9 cellular contexts compared by ENCODE assay signal in the genomic region with DNA sequence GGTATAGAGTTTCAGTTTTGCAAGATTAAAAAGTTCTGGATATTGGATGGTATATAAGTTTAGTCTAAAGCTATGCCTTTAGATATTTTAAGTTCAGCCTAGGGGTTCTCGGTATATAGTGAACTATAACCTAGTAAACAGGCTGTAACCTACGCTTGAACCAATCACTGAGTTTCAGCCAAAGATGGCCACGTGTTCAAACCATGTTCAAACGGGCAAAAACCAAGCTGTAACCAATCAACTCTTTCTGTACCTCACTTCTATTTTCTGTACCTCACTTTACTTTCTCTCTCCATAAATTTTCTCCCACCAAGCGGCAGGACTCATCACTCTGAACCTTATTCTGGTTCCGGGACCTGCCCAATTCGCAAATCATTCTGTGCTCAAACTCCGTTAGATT. TPM values are rescaled to one million over a fixed set of nuclear protein-coding genes. Genes with fewer than 3 reads are reported as not detected.
DNase-seq lines count a peak whose midpoint lies in the region; ATAC-seq, FAIRE-seq and TF ChIP-seq lines count a peak whose summit lies in the region.
"Had no signal": no experiment of that assay in that cellular context is flagged by ENCODE, and none has a peak within 500 bp of the region (broad histone marks: within the 10 kb centered on the region; RNA-seq: fewer than 3 reads in every experiment).

No MANE protein-coding gene starts in this region.

- peaks cover 65% of the 10 kb centered on the region for H3K36me3 Mint-ChIP-seq in activated T-cell treated with anti-CD3 and anti-CD28 coated beads, Interleukin-2, amount 50 U/mL, for 24 hours (ENCODE audit: low read depth)
- peaks cover 44% of the 10 kb centered on the region for H3K36me3 Mint-ChIP-seq in activated B cell treated with CpG ODN at 0.5 μM for 24 hours (ENCODE audit: low read depth)

- H3K4me3 ChIP-seq in iPS-20b (ENCODE audit: low read length): peak overlapping the region; percentile 83
- H3K4me3 ChIP-seq in thyroid gland (replicated peaks in 1 of 3): peak overlapping the region in 2 of 3 donors; percentile 58 to 83

- H3K27ac ChIP-seq in iPS-20b (ENCODE audit: low read length): no peak overlapping the region
- peak overlapping the region; percentile 96 to 99 (median 96) for H3K27ac ChIP-seq in thyroid gland

- H3K27me3 ChIP-seq in iPS-20b (ENCODE audit: insufficient read depth, low read length) (no peaks in the 10 kb centered on the region), thyroid gland (no peaks in the 10 kb centered on the region)

- no peak for DNase-seq in activated T-cell treated with anti-CD3 and anti-CD28 coated beads, Interleukin-2, amount 50 U/mL, for 24 hours
- no peak for DNase-seq in activated T-cell treated with anti-CD3 and anti-CD28 coated beads, Interleukin-2, amount 50 U/mL, for 1 hour
- DNase-seq in activated B cell treated with CpG ODN at 0.5 μM for 24 hours (no peak), thyroid gland (no peak), DMS79 treated with DMSO at 0.1 percent for 48 hours (lab: John Stamatoyannopoulos, UW) (no peak), D721Med (ENCODE audit: insufficient read length, low spot score) (no peak)
- DNase-seq: NCI-H1105 had no signal

- TF ChIP-seq POLR2A in thyroid gland (IDR thresholded peaks at IDR 0.05): no peak

- peak overlapping the region; percentile 95 for H3K4me3 Mint-ChIP-seq in activated T-cell treated with anti-CD3 and anti-CD28 coated beads, Interleukin-2, amount 50 U/mL, for 24 hours
- peak overlapping the region; percentile 98 for H3K4me3 Mint-ChIP-seq in activated B cell treated with CpG ODN at 0.5 μM for 24 hours

- peaks cover 19% of the 10 kb centered on the region for H3K9me3 Mint-ChIP-seq in activated T-cell treated with anti-CD3 and anti-CD28 coated beads, Interleukin-2, amount 50 U/mL, for 24 hours
- H3K9me3 Mint-ChIP-seq in activated B cell treated with CpG ODN at 0.5 μM for 24 hours: peaks cover 5% of the 10 kb centered on the region

- 82 to 84% methylated on average over 8 of the region's 8 CpGs for WGBS in thyroid gland, 2 donors

- no peak for TF ChIP-seq CTCF in activated B cell treated with CpG ODN at 0.5 μM for 24 hours (IDR thresholded peaks at IDR 0.05)
- no peak for TF ChIP-seq CTCF in thyroid gland (IDR thresholded peaks at IDR 0.05)
- no peak for TF ChIP-seq CTCF in D721Med (IDR thresholded peaks at IDR 0.05; ENCODE audit: insufficient read depth, missing control alignments)

- CTCF ChIA-PET in activated B cell treated with CpG ODN at 0.5 μM for 24 hours (lab: Charles Lee): interaction anchor here (1.0 to 1.8 kb wide), 3 partner anchors 9 to 67 kb away, joined by 3 to 11 read pairs (median 3); no protein-coding TSS in a partner anchor

- no peak for FAIRE-seq in D721Med (lab: Jason Lieb, UNC)

- peaks cover 63% of the 10 kb centered on the region for H3K4me1 Mint-ChIP-seq in activated T-cell treated with anti-CD3 and anti-CD28 coated beads, Interleukin-2, amount 50 U/mL, for 24 hours (ENCODE audit: low read depth)
- H3K4me1 Mint-ChIP-seq in activated B cell treated with CpG ODN at 0.5 μM for 24 hours: peaks cover 58% of the 10 kb centered on the region

- ATAC-seq in activated B cell treated with CpG ODN at 0.5 μM for 24 hours (ENCODE audit: low read depth) (no peak), HG03045 (IDR thresholded peaks at IDR 0.05; ENCODE audit: unreplicated experiment) (no peak)

- intact Hi-C loops in activated B cell treated with CpG ODN at 0.5 μM for 24 hours (cut with micrococcal nuclease): loop anchor here (2.0 kb wide), 1 partner anchor 18 kb away; no protein-coding TSS in a partner anchor
- intact Hi-C loops in thyroid gland (cut with DNase I): no loop called here

- H3K36me3 ChIP-seq in iPS-20b (ENCODE audit: insufficient read depth, low read depth, low read length) (no peaks in the 10 kb centered on the region), thyroid gland (no peaks in the 10 kb centered on the region)

- peak overlapping the region; percentile 99 for H3K27ac Mint-ChIP-seq in activated T-cell treated with anti-CD3 and anti-CD28 coated beads, Interleukin-2, amount 50 U/mL, for 24 hours
- peak overlapping the region; percentile 100 for H3K27ac Mint-ChIP-seq in activated B cell treated with CpG ODN at 0.5 μM for 24 hours

- no peaks in the 10 kb centered on the region for H3K27me3 Mint-ChIP-seq in activated T-cell treated with anti-CD3 and anti-CD28 coated beads, Interleukin-2, amount 50 U/mL, for 24 hours
- no peaks in the 10 kb centered on the region for H3K27me3 Mint-ChIP-seq in activated B cell treated with CpG ODN at 0.5 μM for 24 hours

- POLR2A ChIA-PET in activated B cell treated with CpG ODN at 0.5 μM for 24 hours (lab: Charles Lee): interaction anchor here (0.7 to 2.5 kb wide), 15 partner anchors 7 to 1101 kb away, joined by 3 to 72 read pairs (median 16); a partner anchor contains a TSS

- peak overlapping the region; percentile 84; the same call in 1 of the 2 replicates for H3K9ac ChIP-seq in iPS-20b (ENCODE audit: low read depth, low read length)

- H3K4me1 ChIP-seq in iPS-20b (ENCODE audit: insufficient read depth, low read length) (peaks cover 3% of the 10 kb centered on the region; the same call in 1 of the 2 replicates), thyroid gland (peaks cover 9 to 14% of the 10 kb centered on the region in 2 donors)

- H3K9me3 ChIP-seq in iPS-20b (ENCODE audit: insufficient read depth, low read depth, low read length): no peaks in the 10 kb centered on the region
- H3K9me3 ChIP-seq in thyroid gland: no peaks in the 10 kb centered on the region

RNA-seq across cellular contexts. Expression of a gene that starts 1.4 kb away (rescaled TPM):
- 91.8 and 93.5 TPM in 2 replicates for total RNA-seq in activated B cell treated with CpG ODN at 0.5 μM for 24 hours
- 100 to 1,000 TPM; 186 to 322 (median 242) TPM for total RNA-seq in thyroid gland

RNA-seq across cellular contexts. Expression of a gene that starts 20.6 kb away (rescaled TPM):
- total RNA-seq in activated B cell treated with CpG ODN at 0.5 μM for 24 hours: 5.6 and 6.6 TPM in 2 replicates
- total RNA-seq in thyroid gland: 10 to 100 TPM in 3 of 4 donors, 1 to 10 TPM in 1; 8.0 to 26.6 (median 17.6) TPM

RNA-seq across cellular contexts. Expression of a gene that starts 37.9 kb away (rescaled TPM):
- total RNA-seq in activated B cell treated with CpG ODN at 0.5 μM for 24 hours: 29.5 and 35.5 TPM in 2 replicates
- total RNA-seq in thyroid gland: 10 to 100 TPM in 1 of 4 donors, 1 to 10 TPM in 3; 4.5 to 15.0 (median 6.3) TPM
